Comparison of ENCODE assay signal across 8 cellular contexts in the genomic region with DNA sequence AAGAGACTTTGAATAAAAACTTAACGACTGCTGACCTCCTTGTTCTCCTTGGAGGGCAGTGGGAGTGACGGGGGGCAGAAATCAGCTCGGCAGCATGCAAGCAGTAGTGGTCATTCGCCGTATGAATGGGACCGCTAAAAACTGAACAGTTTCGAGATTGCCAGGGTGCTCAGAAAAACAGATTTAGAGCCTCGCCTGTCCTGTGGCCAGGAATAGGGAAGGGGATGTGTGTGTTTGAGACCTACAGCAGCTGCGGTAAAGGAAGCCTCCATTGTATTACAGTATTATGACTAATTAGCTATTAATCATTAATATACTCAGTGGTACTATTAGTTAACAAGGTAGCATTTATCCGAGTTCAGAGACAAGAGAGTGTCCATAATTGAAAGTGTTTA. TPM values are rescaled to one million over a fixed set of nuclear protein-coding genes. Genes with fewer than 3 reads are reported as not detected.
DNase-seq lines count a peak whose midpoint lies in the region; ATAC-seq and TF ChIP-seq lines count a peak whose summit lies in the region.

No MANE protein-coding gene starts in this region.

- DNase-seq in AG04450 (ENCODE audit: low read depth, low spot score) (no peak), naive B cell (no peak), DMS 273 treated with DMSO at 0.1 percent for 48 hours (lab: John Stamatoyannopoulos, UW) (no peak), NCI-H187 treated with DMSO at 0.1 percent for 48 hours (lab: John Stamatoyannopoulos, UW) (no peak), AG08395 (ENCODE audit: low spot score) (no peak)
- no peak for DNase-seq in central memory CD8-positive, alpha-beta T cell (ENCODE audit: low spot score in 2 of 2)

- CTCF ChIA-PET in AG04450 (lab: Charles Lee): interaction anchor here (0.7 kb wide), 1 partner anchor 194 kb away, joined by 3 read pairs; no protein-coding TSS in a partner anchor

- H3K4me3 Mint-ChIP-seq in central memory CD8-positive, alpha-beta T cell: peak overlapping the region; percentile 78
- peak overlapping the region; percentile 86 to 96 (median 93) for H3K4me3 Mint-ChIP-seq in naive B cell

- POLR2A ChIA-PET in AG04450 (lab: Yijun Ruan, JAX): no interaction called here

- H3K27ac ChIP-seq in AG04450 (ENCODE audit: low read depth, low read length): peak overlapping the region; percentile 61

- no peaks in the 10 kb centered on the region for H3K27me3 Mint-ChIP-seq in central memory CD8-positive, alpha-beta T cell
- H3K27me3 Mint-ChIP-seq in naive B cell: no peaks in the 10 kb centered on the region

- peaks cover 59% of the 10 kb centered on the region for H3K4me1 Mint-ChIP-seq in central memory CD8-positive, alpha-beta T cell
- H3K4me1 Mint-ChIP-seq in naive B cell: peaks cover 52 to 58% (median 57%) of the 10 kb centered on the region in 3 donors

- H3K9me3 Mint-ChIP-seq in central memory CD8-positive, alpha-beta T cell: no peaks in the 10 kb centered on the region
- no peaks in the 10 kb centered on the region for H3K9me3 Mint-ChIP-seq in naive B cell

- ATAC-seq in HG03354 (IDR thresholded peaks at IDR 0.05; ENCODE audit: poor library complexity, severe bottlenecking, unreplicated experiment): peak; percentile 9
- no peak for ATAC-seq in central memory CD8-positive, alpha-beta T cell (replicated peaks; ENCODE audit: extremely low read depth, poor library complexity, severe bottlenecking)
- no peak for ATAC-seq in naive B cell (ENCODE audit: low read depth in 2 of 2)
- ATAC-seq in HG02588 (IDR thresholded peaks at IDR 0.05; ENCODE audit: unreplicated experiment): no peak

- peak overlapping the region; percentile 89 for H3K4me3 ChIP-seq in AG04450 (ENCODE audit: low read depth, low read length)

- peak overlapping the region; percentile 90 for H3K27ac Mint-ChIP-seq in central memory CD8-positive, alpha-beta T cell (ENCODE audit: low read depth)
- peak overlapping the region; percentile 79 to 97 (median 92) for H3K27ac Mint-ChIP-seq in naive B cell

- peaks cover 23% of the 10 kb centered on the region for H3K36me3 Mint-ChIP-seq in central memory CD8-positive, alpha-beta T cell (ENCODE audit: insufficient read depth)
- no peaks in the 10 kb centered on the region for H3K36me3 Mint-ChIP-seq in naive B cell

- no peaks in the 10 kb centered on the region for H3K27me3 ChIP-seq in AG04450 (ENCODE audit: control insufficient read depth, insufficient read depth, low read length)

- H3K9me3 ChIP-seq in AG04450 (ENCODE audit: control insufficient read depth, insufficient read depth, low read length): no peaks in the 10 kb centered on the region

- no peak for TF ChIP-seq CTCF in AG04450 (IDR thresholded peaks at IDR 0.05; ENCODE audit: low read depth, low read length)

RNA-seq across cellular contexts. Expression of gene ZNF652, which starts 0.7 kb away (rescaled TPM):
- polyA plus RNA-seq in AG04450 (2011; rRNA removed) (7.5 and 9.0 TPM in 2 replicates), naive B cell (ENCODE audit: low read depth in 6 of 6) (10 to 100 TPM; 16.9 to 38.2 (median 33.7) TPM)
- polyA minus RNA-seq in AG04450 (2011; rRNA and poly(A)+ RNA removed): 22.5 and 28.9 TPM in 2 replicates

RNA-seq across cellular contexts. Expression of gene PHB1, which starts 52.0 kb away (rescaled TPM):
- polyA plus RNA-seq in AG04450 (2011; rRNA removed) (228 and 263 TPM in 2 replicates), naive B cell (ENCODE audit: low read depth in 6 of 6) (100 to 1,000 TPM; 122 to 241 (median 136) TPM)
- 226 and 234 TPM in 2 replicates for polyA minus RNA-seq in AG04450 (2011; rRNA and poly(A)+ RNA removed)
